In genomic region chr6:40743690-40744446, GRCh38 we compare ENCODE assay signal across 24 cellular contexts.
DNase-seq lines count a peak whose midpoint lies in the region; ATAC-seq and TF ChIP-seq lines count a peak whose summit lies in the region.
"Had no signal": no experiment of that assay in that cellular context is flagged by ENCODE, and none has a peak within 500 bp of the region (broad histone marks: within the 10 kb centered on the region; RNA-seq: fewer than 3 reads in every experiment).

No MANE protein-coding gene starts in this region.

- H3K79me2 ChIP-seq in neural progenitor cell (ENCODE audit: low read depth) = no peaks in the 10 kb centered on the region

- no peaks in the 10 kb centered on the region for H4K20me1 ChIP-seq in neural progenitor cell (ENCODE audit: low read depth)
- H4K20me1 ChIP-seq: BLaER1 treated with 17β-estradiol and CSF1 and Interleukin-3, amounts not matched to agents 10 nM and 100 nM had no signal

- H3K9ac ChIP-seq in endodermal cell (ENCODE audit: extremely low read depth, low read length, poor library complexity, severe bottlenecking) (no peak overlapping the region), neural progenitor cell (no peak overlapping the region)
- H3K9ac ChIP-seq: BLaER1 treated with 17β-estradiol and CSF1 and Interleukin-3, amounts not matched to agents 10 nM and 100 nM had no signal

- intact Hi-C loops in spleen (cut with DNase I; ENCODE audit: low total_unique reads) = no loop called here

- H3K36me3 Mint-ChIP-seq in endodermal cell (ENCODE audit: low read depth) (no peaks in the 10 kb centered on the region), neural progenitor cell (no peaks in the 10 kb centered on the region)
- H3K36me3 Mint-ChIP-seq in natural killer cell treated with Interleukin-12 subunit alpha and Interleukin-12 subunit beta and Interleukin-15 and Interleukin-18, amount 100 ng/mL, for 72 hours = no peaks in the 10 kb centered on the region
- H3K36me3 Mint-ChIP-seq: CD4-positive, alpha-beta memory T cell had no signal

- H3K4me3 Mint-ChIP-seq in endodermal cell (no peak overlapping the region), neural progenitor cell (no peak overlapping the region)
- no peak overlapping the region for H3K4me3 Mint-ChIP-seq in natural killer cell treated with Interleukin-12 subunit alpha and Interleukin-12 subunit beta and Interleukin-15 and Interleukin-18, amount 100 ng/mL, for 72 hours
- H3K4me3 Mint-ChIP-seq: CD4-positive, alpha-beta memory T cell; HFFc6 had no signal

- H3K27ac ChIP-seq in endodermal cell (ENCODE audit: low read depth, low read length) (no peak overlapping the region), neural progenitor cell (no peak overlapping the region), spleen (no peak overlapping the region)
- H3K27ac ChIP-seq: 22Rv1; BLaER1 treated with 17β-estradiol and CSF1 and Interleukin-3, amounts not matched to agents 10 nM and 100 nM; PC-9; RWPE1 had no signal

- no peak overlapping the region for H2AFZ ChIP-seq in neural progenitor cell (replicated peaks)
- H2AFZ ChIP-seq: PC-9 had no signal

- H3K27me3 ChIP-seq in endodermal cell (ENCODE audit: control insufficient read depth, insufficient read depth, low read length, poor library complexity, severe bottlenecking) (no peaks in the 10 kb centered on the region), neural progenitor cell (no peaks in the 10 kb centered on the region), spleen (replicated peaks in 1 of 7) (peaks cover 0 to 7% (median 0%) of the 10 kb centered on the region in 7 donors)
- H3K27me3 ChIP-seq: BLaER1 treated with 17β-estradiol and CSF1 and Interleukin-3, amounts not matched to agents 10 nM and 100 nM had no signal

- peaks cover 21% of the 10 kb centered on the region for H3K4me1 Mint-ChIP-seq in endodermal cell
- H3K4me1 Mint-ChIP-seq in neural progenitor cell = peaks cover 26% of the 10 kb centered on the region
- no peaks in the 10 kb centered on the region for H3K4me1 Mint-ChIP-seq in natural killer cell treated with Interleukin-12 subunit alpha and Interleukin-12 subunit beta and Interleukin-15 and Interleukin-18, amount 100 ng/mL, for 72 hours (ENCODE audit: low read depth in 2 of 2)
- H3K4me1 Mint-ChIP-seq: CD4-positive, alpha-beta memory T cell had no signal

- peak; percentile 37 for DNase-seq in activated effector memory CD4-positive, alpha-beta T cell treated with anti-CD3 and anti-CD28 coated beads, Interleukin-2, amount 50 U/mL, for 16 hours
- no peak for DNase-seq in activated effector memory CD4-positive, alpha-beta T cell treated with Interleukin-2 at 50 U/mL for 16 hours
- DNase-seq in endodermal cell (peak; percentile 68), neural progenitor cell (ENCODE audit: low spot score) (no peak), spleen (no peak)
- DNase-seq in natural killer cell treated with Interleukin-12 subunit alpha and Interleukin-12 subunit beta and Interleukin-15 and Interleukin-18, amount 100 ng/mL, for 72 hours (ENCODE audit: low spot score) = no peak
- DNase-seq: Caco-2; CD4-positive, alpha-beta memory T cell; DND-41; HFFc6; IMR-90; MV-4-11; NCI-H1105 treated with DMSO at 0.1 percent for 48 hours; NCI-H2029 treated with DMSO at 0.1 percent for 48 hours; NCI-H226; NCI-H748 treated with DMSO at 0.1 percent for 48 hours; PC-9; SHP77 treated with DMSO at 0.1 percent for 48 hours had no signal

- H3K4me2 ChIP-seq in neural progenitor cell = no peak overlapping the region
- H3K4me2 ChIP-seq: BLaER1 treated with 17β-estradiol and CSF1 and Interleukin-3, amounts not matched to agents 10 nM and 100 nM; PC-9 had no signal

- no peak for TF ChIP-seq POLR2A in spleen (IDR thresholded peaks at IDR 0.05)

- peaks cover 19% of the 10 kb centered on the region for H3K27me3 Mint-ChIP-seq in endodermal cell (ENCODE audit: insufficient read depth)
- H3K27me3 Mint-ChIP-seq in neural progenitor cell (ENCODE audit: insufficient read depth, low read depth) = peaks cover 7% of the 10 kb centered on the region
- peaks cover 14 to 22% of the 10 kb centered on the region in 2 donors for H3K27me3 Mint-ChIP-seq in natural killer cell treated with Interleukin-12 subunit alpha and Interleukin-12 subunit beta and Interleukin-15 and Interleukin-18, amount 100 ng/mL, for 72 hours

- H3F3A ChIP-seq in neural progenitor cell (ENCODE audit: low read depth) = no peaks in the 10 kb centered on the region

- H3K27ac Mint-ChIP-seq in endodermal cell (no peak overlapping the region), neural progenitor cell (peak overlapping the region; percentile 1)
- H3K27ac Mint-ChIP-seq in natural killer cell treated with Interleukin-12 subunit alpha and Interleukin-12 subunit beta and Interleukin-15 and Interleukin-18, amount 100 ng/mL, for 72 hours = no peak overlapping the region
- H3K27ac Mint-ChIP-seq: CD4-positive, alpha-beta memory T cell; HFFc6 had no signal

- WGBS in endodermal cell (ENCODE audit: insufficient coverage in 1 of 2, insufficient read length in 1 of 2), 2 experiments = 90 to 95% methylated on average over 16 to 17 of the region's 17 CpGs
- 86 to 88% (median 87%) methylated on average over 17 of the region's 17 CpGs for WGBS in spleen, 5 donors

- ATAC-seq in natural killer cell treated with Interleukin-12 subunit alpha and Interleukin-12 subunit beta and Interleukin-15 and Interleukin-18, amount 100 ng/mL, for 72 hours = no peak
- ATAC-seq in GM19023 (IDR thresholded peaks at IDR 0.05; ENCODE audit: unreplicated experiment) (no peak), HG02884 (IDR thresholded peaks at IDR 0.05; ENCODE audit: unreplicated experiment) (no peak)
- ATAC-seq: SK-N-SH treated with all-trans-retinoic acid at 6 μM for 48 hours had no signal

- H3K9me3 Mint-ChIP-seq in endodermal cell = no peaks in the 10 kb centered on the region
- peaks cover 3% of the 10 kb centered on the region for H3K9me3 Mint-ChIP-seq in neural progenitor cell
- H3K9me3 Mint-ChIP-seq in natural killer cell treated with Interleukin-12 subunit alpha and Interleukin-12 subunit beta and Interleukin-15 and Interleukin-18, amount 100 ng/mL, for 72 hours = no peaks in the 10 kb centered on the region
- H3K9me3 Mint-ChIP-seq: CD4-positive, alpha-beta memory T cell; HFFc6 had no signal

- peaks cover 4% of the 10 kb centered on the region for H3K4me1 ChIP-seq in endodermal cell (ENCODE audit: control insufficient read depth, insufficient read depth, low read length)
- no peaks in the 10 kb centered on the region for H3K4me1 ChIP-seq in neural progenitor cell
- no peaks in the 10 kb centered on the region for H3K4me1 ChIP-seq in spleen

- no peaks in the 10 kb centered on the region for H3K9me3 ChIP-seq in endodermal cell (ENCODE audit: control insufficient read depth, low read length)
- no peaks in the 10 kb centered on the region for H3K9me3 ChIP-seq in neural progenitor cell (ENCODE audit: low read depth)
- H3K9me3 ChIP-seq in spleen = no peaks in the 10 kb centered on the region
- H3K9me3 ChIP-seq: BLaER1 treated with 17β-estradiol and CSF1 and Interleukin-3, amounts not matched to agents 10 nM and 100 nM; Caco-2 had no signal

- no peak overlapping the region for H3K4me3 ChIP-seq in endodermal cell (ENCODE audit: low read length)
- no peak overlapping the region for H3K4me3 ChIP-seq in neural progenitor cell
- no peak overlapping the region for H3K4me3 ChIP-seq in spleen
- H3K4me3 ChIP-seq: BLaER1 treated with 17β-estradiol and CSF1 and Interleukin-3, amounts not matched to agents 10 nM and 100 nM; PC-9 had no signal

- TF ChIP-seq CTCF in endodermal cell (conservative IDR thresholded peaks at IDR 0.05) = no peak
- no peak for TF ChIP-seq CTCF in neural progenitor cell (IDR thresholded peaks at IDR 0.05)
- TF ChIP-seq CTCF in spleen (IDR thresholded peaks at IDR 0.05 in 8 of 11, conservative IDR thresholded peaks at IDR 0.05 in 3 of 11) = no peak

- H3K36me3 ChIP-seq in endodermal cell (ENCODE audit: control insufficient read depth, insufficient read depth, low read length) (no peaks in the 10 kb centered on the region), neural progenitor cell (no peaks in the 10 kb centered on the region), spleen (no peaks in the 10 kb centered on the region)
- H3K36me3 ChIP-seq: BLaER1 treated with 17β-estradiol and CSF1 and Interleukin-3, amounts not matched to agents 10 nM and 100 nM had no signal

Comparison
In these comparisons a context has a peak if more than half of its experiments do, and no peak if none do; other contexts are left out.
1. DNase-seq: peak in activated effector memory CD4-positive, alpha-beta T cell treated with anti-CD3 and anti-CD28 coated beads, Interleukin-2, amount 50 U/mL, for 16 hours (single experiment) and endodermal cell (single experiment); none in activated effector memory CD4-positive, alpha-beta T cell treated with Interleukin-2 at 50 U/mL for 16 hours (single experiment), neural progenitor cell (single experiment), spleen (single experiment) and natural killer cell treated with Interleukin-12 subunit alpha and Interleukin-12 subunit beta and Interleukin-15 and Interleukin-18, amount 100 ng/mL, for 72 hours (single experiment).